9 cellular contexts compared by ENCODE assay signal in genomic region chr6:40586369-40586768, GRCh38. TPM values are rescaled to one million over a fixed set of nuclear protein-coding genes. Genes with fewer than 3 reads are reported as not detected.
DNase-seq lines count a peak whose midpoint lies in the region; ATAC-seq and TF ChIP-seq lines count a peak whose summit lies in the region.
"Had no signal": no experiment of that assay in that cellular context is flagged by ENCODE, and none has a peak within 500 bp of the region (broad histone marks: within the 10 kb centered on the region; RNA-seq: fewer than 3 reads in every experiment).

No MANE protein-coding gene starts in this region.

- DNase-seq in CD4-positive, alpha-beta T cell = no peak
- DNase-seq in central memory CD8-positive, alpha-beta T cell (ENCODE audit: low spot score in 2 of 2) = no peak
- DNase-seq in posterior vena cava (ENCODE audit: low spot score) = no peak
- no peak for DNase-seq in NCI-H2029 (lab: John Stamatoyannopoulos, UW)
- DNase-seq in HAP-1 (ENCODE audit: low spot score in 2 of 2) = no peak

- H3K9ac ChIP-seq in ES-I3 (ENCODE audit: low read depth, low read length) = peak overlapping the region; percentile 87; the same call in 1 of the 2 replicates

- H3K36me3 Mint-ChIP-seq in CD4-positive, alpha-beta T cell (ENCODE audit: low read depth) = no peaks in the 10 kb centered on the region
- peaks cover 7% of the 10 kb centered on the region for H3K36me3 Mint-ChIP-seq in central memory CD8-positive, alpha-beta T cell (ENCODE audit: insufficient read depth)
- no peaks in the 10 kb centered on the region for H3K36me3 Mint-ChIP-seq in nephron (ENCODE audit: low read depth)

- H3K4me1 Mint-ChIP-seq in CD4-positive, alpha-beta T cell (ENCODE audit: low read depth) = peaks cover 20% of the 10 kb centered on the region
- peaks cover 16% of the 10 kb centered on the region for H3K4me1 Mint-ChIP-seq in central memory CD8-positive, alpha-beta T cell
- H3K4me1 Mint-ChIP-seq in nephron = peaks cover 29% of the 10 kb centered on the region

- peaks cover 10% of the 10 kb centered on the region for H3K27me3 ChIP-seq in CD4-positive, alpha-beta T cell (ENCODE audit: control insufficient read depth, insufficient read depth, low read length)
- H3K27me3 ChIP-seq in HAP-1 (ENCODE audit: low read depth) = peaks cover 21% of the 10 kb centered on the region

- no peak for ATAC-seq in CD4-positive, alpha-beta T cell (ENCODE audit: poor library complexity)
- no peak for ATAC-seq in central memory CD8-positive, alpha-beta T cell (replicated peaks; ENCODE audit: extremely low read depth, poor library complexity, severe bottlenecking)

- H3K27me3 Mint-ChIP-seq in CD4-positive, alpha-beta T cell = peaks cover 39% of the 10 kb centered on the region
- H3K27me3 Mint-ChIP-seq in central memory CD8-positive, alpha-beta T cell = peaks cover 49% of the 10 kb centered on the region
- H3K27me3 Mint-ChIP-seq in nephron (ENCODE audit: low read depth) = peaks cover 68% of the 10 kb centered on the region

- H3K9me3 ChIP-seq in CD4-positive, alpha-beta T cell (ENCODE audit: control insufficient read depth, low read length) = no peaks in the 10 kb centered on the region
- H3K9me3 ChIP-seq in ES-I3 (ENCODE audit: control insufficient read depth, insufficient read depth, low read length) (no peaks in the 10 kb centered on the region), HAP-1 (no peaks in the 10 kb centered on the region)

- no peak for TF ChIP-seq CTCF in CD4-positive, alpha-beta T cell (IDR thresholded peaks at IDR 0.05)
- no peak for TF ChIP-seq CTCF in nephron (IDR thresholded peaks at IDR 0.05; ENCODE audit: unreplicated experiment in 3 of 3)

- intact Hi-C loops in CD4-positive, alpha-beta T cell (cut with DNase I, micrococcal nuclease) = loop anchor here in 1 of 2 experiments (2.0 kb wide), 1 partner anchor 258 kb away; no protein-coding TSS in a partner anchor
- intact Hi-C loops in posterior vena cava (cut with DNase I) = loop anchor here in 1 of 2 donors (10.0 kb wide), 1 partner anchor 1222 kb away; no protein-coding TSS in a partner anchor

- H3K9me3 Mint-ChIP-seq in CD4-positive, alpha-beta T cell = no peaks in the 10 kb centered on the region
- no peaks in the 10 kb centered on the region for H3K9me3 Mint-ChIP-seq in central memory CD8-positive, alpha-beta T cell
- H3K9me3 Mint-ChIP-seq in nephron = no peaks in the 10 kb centered on the region

- in situ Hi-C loops in HAP-1 (cut with MboI; ENCODE audit: low sequenced_read_pairs) = no loop called here

- peak overlapping the region; percentile 80 for H3K4me3 Mint-ChIP-seq in CD4-positive, alpha-beta T cell
- peak overlapping the region; percentile 84 for H3K4me3 Mint-ChIP-seq in central memory CD8-positive, alpha-beta T cell
- peak overlapping the region; percentile 83 to 90 (median 88) for H3K4me3 Mint-ChIP-seq in nephron

- CTCF ChIA-PET in CD4-positive, alpha-beta T cell (lab: Charles Lee) = interaction anchor here (1.6 kb wide), 1 partner anchor 34 kb away, joined by 3 read pairs; no protein-coding TSS in a partner anchor

- H3K36me3 ChIP-seq in ES-I3 (ENCODE audit: insufficient read depth, low read length) (no peaks in the 10 kb centered on the region), HAP-1 (replicated peaks) (no peaks in the 10 kb centered on the region)

- H3K4me3 ChIP-seq in HAP-1 = no peak overlapping the region

- H3K27ac ChIP-seq in CD4-positive, alpha-beta T cell (ENCODE audit: low read depth, low read length) = no peak overlapping the region

- H3K4me1 ChIP-seq in ES-I3 (ENCODE audit: insufficient read depth, low read length) (peaks cover 12% of the 10 kb centered on the region; the same call in 1 of the 2 replicates), HAP-1 (no peaks in the 10 kb centered on the region)

- H3K27ac Mint-ChIP-seq in CD4-positive, alpha-beta T cell = no peak overlapping the region
- peak overlapping the region; percentile 58 for H3K27ac Mint-ChIP-seq in central memory CD8-positive, alpha-beta T cell (ENCODE audit: low read depth)
- H3K27ac Mint-ChIP-seq in nephron = peak overlapping the region; percentile 34 to 65 (median 35)

- POLR2A ChIA-PET in CD4-positive, alpha-beta T cell (lab: Charles Lee) = no interaction called here

RNA-seq across cellular contexts. Expression of gene LRFN2, which starts 0.8 kb away (rescaled TPM):
- total RNA-seq in CD4-positive, alpha-beta T cell = not detected
- total RNA-seq in posterior vena cava = not detected
- total RNA-seq: fibroblast of lung, omental fat pad had no signal
